ENCODE assay signal across 8 cellular contexts in genomic region chr2:55961318-55961911, GRCh38. TPM values are rescaled to one million over a fixed set of nuclear protein-coding genes. Genes with fewer than 3 reads are reported as not detected.
A peak's percentile ranks its signal among the peaks of the same experiment; 100 is the strongest.
DNase-seq lines count a peak whose midpoint lies in the region; ATAC-seq and TF ChIP-seq lines count a peak whose summit lies in the region.

No MANE protein-coding gene starts in this region.

- ATAC-seq in HG03280 (IDR thresholded peaks at IDR 0.05; ENCODE audit: unreplicated experiment) (no peak), GM19023 (IDR thresholded peaks at IDR 0.05; ENCODE audit: unreplicated experiment) (no peak)

- DNase-seq in EH (ENCODE audit: low read depth), result peak; percentile 68
- peak; percentile 15 for DNase-seq in HEK293T (ENCODE audit: extremely low spot score)
- DNase-seq in NCI-H82 (lab: John Stamatoyannopoulos, UW), result peak; percentile 60
- no peak for DNase-seq in chondrocyte (ENCODE audit: low spot score)
- no peak for DNase-seq in mesothelial cell of epicardium (ENCODE audit: low spot score in 2 of 2, unreplicated experiment in 2 of 2)
- no peak for DNase-seq in OCI-M2 (lab: John Stamatoyannopoulos, UW; ENCODE audit: unreplicated experiment)

- H3K9me3 Mint-ChIP-seq in chondrocyte (ENCODE audit: low read depth), result peaks cover 6% of the 10 kb centered on the region
- peaks cover 3% of the 10 kb centered on the region for H3K9me3 Mint-ChIP-seq in mesothelial cell of epicardium

- no peak overlapping the region for H3K4me3 Mint-ChIP-seq in chondrocyte (ENCODE audit: unreplicated experiment)
- H3K4me3 Mint-ChIP-seq in mesothelial cell of epicardium, result no peak overlapping the region

- peaks cover 2% of the 10 kb centered on the region for H3K36me3 Mint-ChIP-seq in chondrocyte (ENCODE audit: low read depth)
- H3K36me3 Mint-ChIP-seq in mesothelial cell of epicardium, result no peaks in the 10 kb centered on the region

- H3K27me3 Mint-ChIP-seq in chondrocyte (ENCODE audit: low read depth), result peaks cover 26% of the 10 kb centered on the region
- H3K27me3 Mint-ChIP-seq in mesothelial cell of epicardium (ENCODE audit: low read depth), result peaks cover 16% of the 10 kb centered on the region

- H3K4me1 Mint-ChIP-seq in chondrocyte (ENCODE audit: low read depth), result peaks cover 27% of the 10 kb centered on the region
- H3K4me1 Mint-ChIP-seq in mesothelial cell of epicardium, result peaks cover 30% of the 10 kb centered on the region

- no peak overlapping the region for H3K27ac Mint-ChIP-seq in chondrocyte (ENCODE audit: unreplicated experiment)
- H3K27ac Mint-ChIP-seq in mesothelial cell of epicardium, result peak overlapping the region; percentile 14

- CTCF ChIA-PET in HEK293T (lab: Yijun Ruan, JAX), result interaction anchor here (0.6 to 2.5 kb wide), 6 partner anchors 16 to 243 kb away, joined by 3 to 15 read pairs (median 6); no protein-coding TSS in a partner anchor

- TF ChIP-seq CTCF in chondrocyte (IDR thresholded peaks at IDR 0.05) (peak; percentile 91), mesothelial cell of epicardium (IDR thresholded peaks at IDR 0.05; ENCODE audit: unreplicated experiment) (peak; percentile 62)

- POLR2A ChIA-PET in HEK293T (lab: Yijun Ruan, JAX), result no interaction called here

TF ChIP-seq in HEK293T, 16 proteins besides CTCF, POLR2A, EP300 and RAD21:
- TF ChIP-seq ELF4 (IDR thresholded peaks at IDR 0.05) (no peak), SUZ12 (IDR thresholded peaks at IDR 0.05) (no peak), FOXM1 (IDR thresholded peaks at IDR 0.05; ENCODE audit: borderline replicate concordance) (no peak), FOXA1 (IDR thresholded peaks at IDR 0.05) (no peak), HDGF (IDR thresholded peaks at IDR 0.05; ENCODE audit: borderline replicate concordance) (no peak), BHLHE40 (IDR thresholded peaks at IDR 0.05; ENCODE audit: borderline replicate concordance) (no peak), CTBP1 (IDR thresholded peaks at IDR 0.05; ENCODE audit: borderline replicate concordance) (no peak), FOXK2 (IDR thresholded peaks at IDR 0.05) (no peak), LEF1 (IDR thresholded peaks at IDR 0.05; ENCODE audit: borderline replicate concordance) (no peak), ARNT (IDR thresholded peaks at IDR 0.05) (no peak), NFRKB (IDR thresholded peaks at IDR 0.05) (no peak), L3MBTL2 (conservative IDR thresholded peaks at IDR 0.05) (no peak), TARDBP (IDR thresholded peaks at IDR 0.05) (no peak), PKNOX1 (IDR thresholded peaks at IDR 0.05) (no peak)

RNA-seq across cellular contexts. Expression of gene EFEMP1, which starts 37.8 kb away (rescaled TPM):
- total RNA-seq in chondrocyte, result 9.5 to 39.6 TPM (median 38.6 TPM) in 3 replicates
- total RNA-seq in mesothelial cell of epicardium, result 38.1 to 42.8 TPM (median 41.6 TPM) in 3 replicates

Comparison
In these comparisons a context has a peak if more than half of its experiments do, and no peak if none do; other contexts are left out.
1. DNase-seq: peak in EH (single experiment), HEK293T (single experiment) and NCI-H82 (single experiment); none in chondrocyte (single experiment), mesothelial cell of epicardium (0 of 2) and OCI-M2 (single experiment).